8 cellular contexts compared by ENCODE assay signal in genomic region chr3:15601046-15601398, GRCh38. TPM values are rescaled to one million over a fixed set of nuclear protein-coding genes. Genes with fewer than 3 reads are reported as not detected.
DNase-seq lines count a peak whose midpoint lies in the region; ATAC-seq and TF ChIP-seq lines count a peak whose summit lies in the region.

No MANE protein-coding gene starts in this region.

- H2BK12ac ChIP-seq in H9 (ENCODE audit: insufficient read length, low read depth, low read length): no peak overlapping the region

- H3K79me2 ChIP-seq in DND-41 (ENCODE audit: insufficient read depth, low read length): peaks cover 38% of the 10 kb centered on the region
- H3K79me2 ChIP-seq in H9 (ENCODE audit: insufficient read depth, low read length): peaks cover 5% of the 10 kb centered on the region; the same call in 1 of the 2 replicates
- peaks cover 11% of the 10 kb centered on the region for H3K79me2 ChIP-seq in OCI-LY3 (ENCODE audit: low read length)
- peaks cover 19% of the 10 kb centered on the region for H3K79me2 ChIP-seq in osteoblast (ENCODE audit: insufficient read depth, low read length)

- H3T11ph ChIP-seq in H9 (ENCODE audit: low read length): no peak overlapping the region

- H3K4me3 ChIP-seq in DND-41 (ENCODE audit: low read depth in 1 of 2, low read length in 2 of 2): peak overlapping the region; percentile 43 to 65
- peak overlapping the region; percentile 86 for H3K4me3 ChIP-seq in OCI-LY3 (ENCODE audit: low read length)
- peak overlapping the region; percentile 84 to 86 for H3K4me3 ChIP-seq in esophagus (ENCODE audit: low read depth in 1 of 2, low read length in 2 of 2)
- peak overlapping the region; percentile 94 for H3K4me3 ChIP-seq in osteoblast (ENCODE audit: insufficient read depth, low read length)

- peak overlapping the region; percentile 66 for H3K18ac ChIP-seq in H9 (ENCODE audit: insufficient read length, low read depth, low read length)

- H3K4ac ChIP-seq in H9 (ENCODE audit: low read depth, low read length): no peak overlapping the region

- peak overlapping the region; percentile 91 for H3K4me2 ChIP-seq in DND-41 (ENCODE audit: insufficient read depth, low read length)
- peak overlapping the region; percentile 100 for H3K4me2 ChIP-seq in H9 (ENCODE audit: insufficient read depth, insufficient read length, low read length)
- peak overlapping the region; percentile 88 for H3K4me2 ChIP-seq in OCI-LY3 (ENCODE audit: low read length)
- peak overlapping the region; percentile 87 for H3K4me2 ChIP-seq in osteoblast (ENCODE audit: insufficient read depth, low read length)

- peaks cover 10 to 15% of the 10 kb centered on the region in 2 experiments for H3K4me1 Mint-ChIP-seq in H9

- H2BK120ac ChIP-seq in H9 (ENCODE audit: low read depth, low read length, poor library complexity, severe bottlenecking): no peak overlapping the region

- H3K9ac ChIP-seq in DND-41 (ENCODE audit: low read depth, low read length) (peak overlapping the region; percentile 77), H9 (ENCODE audit: extremely low read depth, insufficient read length, low read length) (peak overlapping the region; percentile 96), OCI-LY3 (ENCODE audit: low read length) (peak overlapping the region; percentile 65)

- H2BK15ac ChIP-seq in H9 (ENCODE audit: low read depth, low read length): no peak overlapping the region

- no CpG with 5 or more reads among the region's 19 CpGs for WGBS in H9 (ENCODE audit: extremely low coverage, insufficient read length, low lambda C conversion rate)
- WGBS in esophagus, 2 donors: 1% methylated on average over 19 of the region's 19 CpGs

- peak overlapping the region; percentile 70 for H3K27ac ChIP-seq in DND-41 (ENCODE audit: low read length)
- peak overlapping the region; percentile 83 for H3K27ac ChIP-seq in H9 (ENCODE audit: insufficient read length, low read depth, low read length)
- H3K27ac ChIP-seq in OCI-LY3 (ENCODE audit: low read length): peak overlapping the region; percentile 72
- H3K27ac ChIP-seq in esophagus (ENCODE audit: low read depth in 2 of 2, low read length in 1 of 2): peak overlapping the region; percentile 74
- H3K27ac ChIP-seq in osteoblast (ENCODE audit: low read depth, low read length): peak overlapping the region; percentile 83

- no peaks in the 10 kb centered on the region for H3K27me3 ChIP-seq in DND-41 (ENCODE audit: insufficient read depth, low read length, poor library complexity)
- no peaks in the 10 kb centered on the region for H3K27me3 ChIP-seq in H9 (ENCODE audit: insufficient read depth, low read length)
- no peaks in the 10 kb centered on the region for H3K27me3 ChIP-seq in OCI-LY3 (ENCODE audit: low read depth, low read length)
- H3K27me3 ChIP-seq in esophagus (ENCODE audit: control insufficient read depth in 1 of 2, insufficient read depth in 2 of 2, low read length in 2 of 2): no peaks in the 10 kb centered on the region
- no peaks in the 10 kb centered on the region for H3K27me3 ChIP-seq in osteoblast (ENCODE audit: insufficient read depth, low read length)

- DNase-seq in DND-41 (no peak), H9 (no peak), osteoblast (ENCODE audit: insufficient read length, low spot score, missing footprints) (no peak), mucosa of gallbladder (ENCODE audit: low spot score) (no peak), iPS-NIHi11 (ENCODE audit: low spot score) (no peak), NCI-H226 (no peak)

- H2AK5ac ChIP-seq in H9 (ENCODE audit: insufficient read length, low read length): no peak overlapping the region

- peaks cover 22 to 23% of the 10 kb centered on the region in 2 experiments for H3K9me3 Mint-ChIP-seq in H9

- H3K23me2 ChIP-seq in H9 (ENCODE audit: insufficient read length, low read depth, low read length, poor library complexity, severe bottlenecking): peaks cover 7% of the 10 kb centered on the region

- H2BK20ac ChIP-seq in H9 (ENCODE audit: low read depth, low read length, poor library complexity, severe bottlenecking): no peak overlapping the region

- peak overlapping the region; percentile 47 for H2BK5ac ChIP-seq in H9 (ENCODE audit: insufficient read length, low read length)

- peak overlapping the region; percentile 73 for H4K5ac ChIP-seq in H9 (ENCODE audit: insufficient read length, low read depth, low read length)

- H3K4me1 ChIP-seq in DND-41 (ENCODE audit: insufficient read depth, low read length): peaks cover 30% of the 10 kb centered on the region
- peaks cover 2% of the 10 kb centered on the region; the same call in 1 of the 2 replicates for H3K4me1 ChIP-seq in H9 (ENCODE audit: insufficient read depth, low read length)
- H3K4me1 ChIP-seq in OCI-LY3 (ENCODE audit: low read length): peaks cover 14% of the 10 kb centered on the region
- peaks cover 0 to 3% of the 10 kb centered on the region in 2 donors for H3K4me1 ChIP-seq in esophagus (ENCODE audit: control insufficient read depth in 2 of 2, insufficient read depth in 2 of 2, low read length in 1 of 2)
- H3K4me1 ChIP-seq in osteoblast (ENCODE audit: insufficient read depth, low read length): peaks cover 15% of the 10 kb centered on the region

- ATAC-seq in DND-41 (ENCODE audit: insufficient read depth, low read depth): peak; percentile 6

- H4K91ac ChIP-seq in H9 (ENCODE audit: insufficient read length, low read depth, low read length): no peak overlapping the region

- H4K20me1 ChIP-seq in DND-41 (ENCODE audit: insufficient read depth, low read length) (no peaks in the 10 kb centered on the region), H9 (ENCODE audit: control insufficient read depth, insufficient read depth, insufficient read length) (no peaks in the 10 kb centered on the region), OCI-LY3 (ENCODE audit: insufficient read depth, low read length) (no peaks in the 10 kb centered on the region), osteoblast (ENCODE audit: insufficient read depth, low read length) (no peaks in the 10 kb centered on the region)

- H3K27ac Mint-ChIP-seq in H9: peak overlapping the region; percentile 98 to 100 (median 99)

- H3K36me3 Mint-ChIP-seq in H9 (ENCODE audit: insufficient read depth in 1 of 3, low read depth in 3 of 3): peaks cover 43 to 70% (median 67%) of the 10 kb centered on the region in 3 experiments

- peaks cover 3% of the 10 kb centered on the region for H3K79me1 ChIP-seq in H9 (ENCODE audit: insufficient read depth, low read depth, low read length, poor library complexity, severe bottlenecking)

- H3K27me3 Mint-ChIP-seq in H9 (ENCODE audit: low read depth): no peaks in the 10 kb centered on the region

- TF ChIP-seq CTCF in DND-41 (IDR thresholded peaks at IDR 0.05; ENCODE audit: borderline replicate concordance, extremely low read depth, low read length, poor library complexity, severe bottlenecking) (no peak), H9 (conservative IDR thresholded peaks at IDR 0.05) (no peak), OCI-LY3 (IDR thresholded peaks at IDR 0.05; ENCODE audit: low read depth, low read length) (no peak), osteoblast (IDR thresholded peaks at IDR 0.05; ENCODE audit: extremely low read depth, low read depth, low read length) (no peak)

- H3K9me3 ChIP-seq in DND-41 (ENCODE audit: insufficient read depth, low read length, severe bottlenecking): peaks cover 4% of the 10 kb centered on the region
- H3K9me3 ChIP-seq in H9 (ENCODE audit: control insufficient read depth, low read depth, low read length): no peaks in the 10 kb centered on the region
- no peaks in the 10 kb centered on the region for H3K9me3 ChIP-seq in OCI-LY3 (ENCODE audit: insufficient read depth, low read length)
- H3K9me3 ChIP-seq in esophagus (ENCODE audit: control insufficient read depth in 2 of 2, insufficient read depth in 1 of 2, low read depth in 1 of 2, low read length in 1 of 2): no peaks in the 10 kb centered on the region
- no peaks in the 10 kb centered on the region for H3K9me3 ChIP-seq in osteoblast (ENCODE audit: low read depth, low read length)

- H2AFZ ChIP-seq in DND-41 (ENCODE audit: low read depth, low read length): peak overlapping the region; percentile 80
- peak overlapping the region; percentile 70 for H2AFZ ChIP-seq in H9 (ENCODE audit: low read length)
- H2AFZ ChIP-seq in OCI-LY3 (ENCODE audit: low read depth, low read length): peak overlapping the region; percentile 87
- peak overlapping the region; percentile 99 for H2AFZ ChIP-seq in osteoblast (ENCODE audit: low read length)

- peaks cover 32% of the 10 kb centered on the region for H3K36me3 ChIP-seq in DND-41 (ENCODE audit: insufficient read depth, low read length)
- H3K36me3 ChIP-seq in OCI-LY3 (replicated peaks; ENCODE audit: low read depth, low read length): peaks cover 20% of the 10 kb centered on the region
- no peaks in the 10 kb centered on the region for H3K36me3 ChIP-seq in esophagus (ENCODE audit: control insufficient read depth in 2 of 2, insufficient read depth in 2 of 2, low read length in 1 of 2)
- peaks cover 14% of the 10 kb centered on the region for H3K36me3 ChIP-seq in osteoblast (ENCODE audit: insufficient read depth, low read length)

- H3K4me3 Mint-ChIP-seq in H9: peak overlapping the region; percentile 100

- peak overlapping the region; percentile 61 for H4K8ac ChIP-seq in H9 (replicated peaks; ENCODE audit: insufficient read length, low read depth, low read length)

- peak overlapping the region; percentile 78; the same call in 1 of the 2 replicates for H3K14ac ChIP-seq in H9 (ENCODE audit: insufficient read depth, low read length)

- H3K56ac ChIP-seq in H9 (ENCODE audit: insufficient read length, low read depth, low read length): no peak overlapping the region

- H3K23ac ChIP-seq in H9 (ENCODE audit: insufficient read length, low read depth, low read length): no peak overlapping the region

RNA-seq across cellular contexts. Expression of gene HACL1, which starts 0.3 kb away (rescaled TPM):
- 48.9 and 52.6 TPM in 2 replicates for total RNA-seq in H9 (2021)
- 1 to 10 TPM; 3.8 to 8.3 TPM for polyA plus RNA-seq in esophagus
- total RNA-seq in osteoblast: 31.5 and 34.7 TPM in 2 replicates
- total RNA-seq in mucosa of gallbladder: 22.5 TPM

RNA-seq across cellular contexts. Expression of gene BTD, which starts 0.5 kb away (rescaled TPM):
- total RNA-seq in H9 (2021) (21.5 and 23.3 TPM in 2 replicates), osteoblast (31.1 and 34.5 TPM in 2 replicates), mucosa of gallbladder (45.9 TPM)
- 10 to 100 TPM in 1 of 2 donors, 1 to 10 TPM in 1; 5.1 to 10.6 TPM for polyA plus RNA-seq in esophagus
